Comparison of ENCODE assay signal across 13 cellular contexts in genomic region chr6:50819527-50819905, GRCh38. TPM values are rescaled to one million over a fixed set of nuclear protein-coding genes. Genes with fewer than 3 reads are reported as not detected.
DNase-seq lines count a peak whose midpoint lies in the region; ATAC-seq and TF ChIP-seq lines count a peak whose summit lies in the region.
"Had no signal": no experiment of that assay in that cellular context is flagged by ENCODE, and none has a peak within 500 bp of the region (broad histone marks: within the 10 kb centered on the region; RNA-seq: fewer than 3 reads in every experiment).

No MANE protein-coding gene starts in this region.

- H3K27me3 Mint-ChIP-seq in Calu3 (ENCODE audit: unreplicated experiment) (peaks cover 87% of the 10 kb centered on the region), neural crest cell (ENCODE audit: low read depth) (peaks cover 95% of the 10 kb centered on the region)

- DNase-seq in Calu3 = peak; percentile 23
- DNase-seq in NT2/D1 (ENCODE audit: low read depth, low spot score) = no peak
- peak; percentile 1 for DNase-seq in fibroblast of mammary gland (ENCODE audit: low read depth)
- DNase-seq in neural crest cell (ENCODE audit: low read depth, low spot score) = no peak
- no peak for DNase-seq in colonic mucosa
- DNase-seq: DND-41, immature natural killer cell, testis had no signal

- H3K9ac ChIP-seq in NT2/D1 (ENCODE audit: insufficient read length, low read depth) (no peak overlapping the region), colonic mucosa (ENCODE audit: low read depth in 2 of 2, low read length in 2 of 2) (no peak overlapping the region)

- H3K9me3 Mint-ChIP-seq in Calu3 (ENCODE audit: low read depth, unreplicated experiment) = no peaks in the 10 kb centered on the region
- no peaks in the 10 kb centered on the region for H3K9me3 Mint-ChIP-seq in neural crest cell
- H3K9me3 Mint-ChIP-seq: central memory CD8-positive, alpha-beta T cell had no signal

- H3K36me3 ChIP-seq in NT2/D1 (ENCODE audit: insufficient read depth, insufficient read length, low read length) = no peaks in the 10 kb centered on the region
- no peaks in the 10 kb centered on the region for H3K36me3 ChIP-seq in colonic mucosa

- H3K4me3 ChIP-seq in NT2/D1 (ENCODE audit: insufficient read length, low read depth) = peak overlapping the region; percentile 4
- H3K4me3 ChIP-seq in fibroblast of mammary gland (ENCODE audit: control insufficient read depth, low read depth, low read length) = no peak overlapping the region
- H3K4me3 ChIP-seq in colonic mucosa = no peak overlapping the region

- peak overlapping the region; percentile 79 for H3K4me3 Mint-ChIP-seq in Calu3 (ENCODE audit: low read depth, unreplicated experiment)
- peak overlapping the region; percentile 96 for H3K4me3 Mint-ChIP-seq in neural crest cell
- H3K4me3 Mint-ChIP-seq: central memory CD8-positive, alpha-beta T cell had no signal

- no peak overlapping the region for H3K27ac Mint-ChIP-seq in Calu3 (ENCODE audit: unreplicated experiment)
- peak overlapping the region; percentile 94 for H3K27ac Mint-ChIP-seq in neural crest cell (ENCODE audit: unreplicated experiment)
- H3K27ac Mint-ChIP-seq: immature natural killer cell had no signal

- H3K36me3 Mint-ChIP-seq in Calu3 (ENCODE audit: insufficient read depth, unreplicated experiment) (peaks cover 8% of the 10 kb centered on the region), neural crest cell (ENCODE audit: low read depth) (peaks cover 34% of the 10 kb centered on the region)

- H3K4me1 ChIP-seq in NT2/D1 (ENCODE audit: insufficient read depth, insufficient read length) = peaks cover 4% of the 10 kb centered on the region
- no peaks in the 10 kb centered on the region for H3K4me1 ChIP-seq in colonic mucosa

- no peak for ATAC-seq in GM19023 (IDR thresholded peaks at IDR 0.05; ENCODE audit: unreplicated experiment)
- ATAC-seq in GM19324 (IDR thresholded peaks at IDR 0.05; ENCODE audit: low FRiP score, unreplicated experiment) = no peak
- ATAC-seq in HG03521 (IDR thresholded peaks at IDR 0.05; ENCODE audit: unreplicated experiment) = no peak

- no TSS peak for BruUV-seq in Calu3 (replicated peaks; lab: Mats Ljungman, UMichigan)

- intact Hi-C loops in Calu3 (cut with micrococcal nuclease; ENCODE audit: unreplicated experiment) (loop anchor here (10.0 kb wide), 4 partner anchors 205 to 1205 kb away; no protein-coding TSS in a partner anchor), colonic mucosa (cut with DNase I) (loop anchor here (5.0 to 10.0 kb wide), 6 partner anchors 535 to 1205 kb away; no protein-coding TSS in a partner anchor)

- H3K27me3 ChIP-seq in NT2/D1 (ENCODE audit: insufficient read depth, insufficient read length) = peaks cover 88% of the 10 kb centered on the region
- peaks cover 75% of the 10 kb centered on the region for H3K27me3 ChIP-seq in colonic mucosa

- no peak for TF ChIP-seq CTCF in Calu3 (IDR thresholded peaks at IDR 0.05; ENCODE audit: unreplicated experiment)
- TF ChIP-seq CTCF in fibroblast of mammary gland (conservative IDR thresholded peaks at IDR 0.05; ENCODE audit: control insufficient read depth, insufficient read depth, low read depth, low read length) = no peak
- no peak for TF ChIP-seq CTCF in neural crest cell (conservative IDR thresholded peaks at IDR 0.05)
- TF ChIP-seq CTCF in colonic mucosa (IDR thresholded peaks at IDR 0.05) = no peak

- CTCF ChIA-PET in Calu3 (lab: Charles Lee) = interaction anchor here (0.6 kb wide), 1 partner anchor 531 kb away, joined by 3 read pairs; no protein-coding TSS in a partner anchor

- peaks cover 31% of the 10 kb centered on the region for H3K4me1 Mint-ChIP-seq in Calu3 (ENCODE audit: low read depth, unreplicated experiment)
- peaks cover 70% of the 10 kb centered on the region for H3K4me1 Mint-ChIP-seq in neural crest cell

- H3K27ac ChIP-seq in colonic mucosa = no peak overlapping the region
- H3K27ac ChIP-seq: testis had no signal

- no peaks in the 10 kb centered on the region for H3K9me3 ChIP-seq in NT2/D1 (ENCODE audit: insufficient read depth, low read length)
- H3K9me3 ChIP-seq in colonic mucosa = no peaks in the 10 kb centered on the region
- H3K9me3 ChIP-seq: testis had no signal

RNA-seq across cellular contexts. Expression of gene TFAP2B, which starts 0.8 kb away (rescaled TPM):
- total RNA-seq in Calu3 (2022) = not detected in 2 replicates
- total RNA-seq in neural crest cell = 66.1 and 73.3 TPM in 2 replicates
- not detected for total RNA-seq in colonic mucosa
- total RNA-seq: activated CD8-positive, alpha-beta memory T cell treated with anti-CD3 and anti-CD28 coated beads for 36 hours had no signal

Comparison
In these comparisons a context has a peak if more than half of its experiments do, and no peak if none do; other contexts are left out.
1. DNase-seq: peak in Calu3 (single experiment) and fibroblast of mammary gland (single experiment); none in NT2/D1 (single experiment), neural crest cell (single experiment) and colonic mucosa (single experiment).
2. RNA of gene TFAP2B, which starts 0.8 kb away (total RNA-seq): 66.1 to 73.3 TPM in neural crest cell; not detected in colonic mucosa and not detected in Calu3; every median in the first group is over 10 times any median in the second.